Comparison of ENCODE assay signal across 14 cellular contexts in the genomic region with DNA sequence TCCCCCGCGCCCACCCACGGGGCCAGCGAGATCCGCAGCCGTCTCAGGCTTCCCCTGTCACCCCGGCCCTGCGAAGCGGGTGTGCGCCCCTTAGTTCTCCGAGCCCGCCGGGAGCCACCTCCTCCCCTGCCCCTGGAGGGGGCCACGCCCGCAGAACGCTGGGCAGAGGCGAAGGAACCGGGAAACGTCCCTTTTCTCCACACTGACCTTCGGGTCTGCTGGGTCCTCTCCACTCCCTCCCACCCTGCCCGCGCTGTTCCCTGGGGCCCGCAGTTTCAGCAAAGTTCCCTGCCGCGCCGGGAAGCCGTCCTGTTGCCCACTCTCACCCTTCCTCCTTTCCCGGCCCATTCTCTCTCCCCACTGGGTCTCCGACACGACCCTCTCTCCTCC. TPM values are rescaled to one million over a fixed set of nuclear protein-coding genes. Genes with fewer than 3 reads are reported as not detected.
"Had no signal": no experiment of that assay in that cellular context is flagged by ENCODE, and none has a peak within 500 bp of the region (broad histone marks: within the 10 kb centered on the region; RNA-seq: fewer than 3 reads in every experiment).

No MANE protein-coding gene starts in this region.

RNA-seq across cellular contexts. Expression of a gene that starts 11.2 kb away (rescaled TPM):
- total RNA-seq: activated CD4-positive, alpha-beta memory T cell treated with anti-CD3 and anti-CD28 coated beads, Interleukin-2, amount 10 ng/mL, durations not matched to agents 7 days and 5 days; activated CD4-positive, alpha-beta T cell treated with anti-CD3 and anti-CD28 coated beads, Interleukin-2, amount 10 ng/mL, durations not matched to agents 24 days and 14 days; cardiac muscle cell; cerebellum; epithelial cell of proximal tubule; heart left ventricle; liver; mucosa of descending colon; pulmonary artery endothelial cell; right cardiac atrium; stomach; temporal lobe; transverse colon; uterus had no signal
- polyA plus RNA-seq: cardiac muscle cell, heart left ventricle, liver, right cardiac atrium, stomach had no signal
